In the genomic region with DNA sequence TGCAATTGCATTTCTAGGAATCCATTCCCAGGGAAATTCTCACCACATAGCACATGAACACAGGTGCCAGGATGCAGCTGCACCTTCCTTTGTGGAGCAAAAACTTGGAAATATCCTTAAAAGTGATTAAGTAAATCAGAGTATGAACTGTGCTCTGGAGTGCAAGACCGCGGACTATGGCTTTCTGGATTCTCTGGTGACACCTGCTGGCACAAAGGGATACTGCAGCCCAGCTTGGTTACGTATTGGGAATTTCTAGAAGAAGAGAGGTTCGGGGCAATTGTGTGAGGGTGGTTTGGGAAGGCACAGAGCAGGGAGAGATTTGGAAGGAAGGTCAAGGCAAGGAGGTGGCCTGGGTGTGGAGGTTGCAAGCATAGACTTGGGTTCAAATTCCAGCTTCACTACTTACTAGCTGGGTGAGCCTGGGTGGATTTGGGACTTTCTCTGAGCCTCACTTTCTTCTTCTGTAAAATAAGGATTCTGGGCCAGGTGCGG, we compare ENCODE assay signal across 9 cellular contexts. TPM values are rescaled to one million over a fixed set of nuclear protein-coding genes. Genes with fewer than 3 reads are reported as not detected.
DNase-seq lines count a peak whose midpoint lies in the region; ATAC-seq and TF ChIP-seq lines count a peak whose summit lies in the region.
"Had no signal": no experiment of that assay in that cellular context is flagged by ENCODE, and none has a peak within 500 bp of the region (broad histone marks: within the 10 kb centered on the region; RNA-seq: fewer than 3 reads in every experiment).

No MANE protein-coding gene starts in this region.

- intact Hi-C loops in heart right ventricle (cut with DNase I) = loop anchor here in 9 of 10 donors (1.0 to 5.0 kb wide), 8 partner anchors 42 to 189 kb away; a partner anchor contains a TSS

- 24 to 25% methylated on average over 5 of the region's 5 CpGs for WGBS in heart right ventricle, 2 donors

- peak; percentile 87 to 95 (median 92) for TF ChIP-seq CTCF in heart right ventricle (IDR thresholded peaks at IDR 0.05)

- no peaks in the 10 kb centered on the region for H3K36me3 Mint-ChIP-seq in activated naive CD4-positive, alpha-beta T cell treated with anti-CD3 and anti-CD28 coated beads, Interleukin-2, amount 50 U/mL, for 72 hours
- H3K36me3 Mint-ChIP-seq: activated naive CD8-positive, alpha-beta T cell had no signal

- H3K9me3 Mint-ChIP-seq in activated naive CD4-positive, alpha-beta T cell treated with anti-CD3 and anti-CD28 coated beads, Interleukin-2, amount 50 U/mL, for 72 hours = no peaks in the 10 kb centered on the region

- H3K9me3 ChIP-seq in heart right ventricle = peaks cover 0 to 6% (median 0%) of the 10 kb centered on the region in 11 donors

- ATAC-seq in SK-N-SH treated with all-trans-retinoic acid at 6 μM for 48 hours (peak; percentile 55), heart right ventricle (no peak), GM21515 (IDR thresholded peaks at IDR 0.05; ENCODE audit: unreplicated experiment) (no peak)
- peak; percentile 23 to 33 for ATAC-seq in activated naive CD4-positive, alpha-beta T cell treated with anti-CD3 and anti-CD28 coated beads, Interleukin-2, amount 50 U/mL, for 72 hours

- no peaks in the 10 kb centered on the region for H3K27me3 ChIP-seq in heart right ventricle

- peaks cover 5 to 59% (median 42%) of the 10 kb centered on the region in 9 donors for H3K4me1 ChIP-seq in heart right ventricle

- peak; percentile 46 for DNase-seq in DMS79 treated with DMSO at 0.1 percent for 48 hours (lab: John Stamatoyannopoulos, UW)
- DNase-seq in M059J (ENCODE audit: low read depth) = peak; percentile 82
- peak; percentile 73 to 84 for DNase-seq in activated naive CD4-positive, alpha-beta T cell treated with anti-CD3 and anti-CD28 coated beads, Interleukin-2, amount 50 U/mL, for 72 hours (ENCODE audit: low spot score in 2 of 2)
- peak; percentile 77 to 82 for DNase-seq in heart right ventricle
- peak; percentile 72 for DNase-seq in renal cortical epithelial cell (ENCODE audit: low read depth)
- no peak for DNase-seq in cortex of kidney (lab: John Stamatoyannopoulos, UW)

- H3K4me3 ChIP-seq in heart right ventricle = no peak overlapping the region

- no peak overlapping the region for H3K27ac ChIP-seq in heart right ventricle

- H3K27ac Mint-ChIP-seq in activated naive CD4-positive, alpha-beta T cell treated with anti-CD3 and anti-CD28 coated beads, Interleukin-2, amount 50 U/mL, for 72 hours = no peak overlapping the region
- H3K27ac Mint-ChIP-seq: activated naive CD8-positive, alpha-beta T cell had no signal

- H3K36me3 ChIP-seq in heart right ventricle = no peaks in the 10 kb centered on the region

TF ChIP-seq in SK-N-SH treated with all-trans-retinoic acid at 6 μM for 48 hours, 23 proteins besides CTCF, POLR2A, EP300 and RAD21:
- TF ChIP-seq RARB (CRISPR knock-in tag; IDR thresholded peaks at IDR 0.05) (no peak), ISL1 (CRISPR knock-in tag; IDR thresholded peaks at IDR 0.05) (no peak), ESRRG (CRISPR knock-in tag; IDR thresholded peaks at IDR 0.05) (no peak), ZNF8 (CRISPR knock-in tag; IDR thresholded peaks at IDR 0.05) (no peak), ZC3H10 (CRISPR knock-in tag; IDR thresholded peaks at IDR 0.05) (no peak), TOX (CRISPR knock-in tag; IDR thresholded peaks at IDR 0.05; ENCODE audit: borderline replicate concordance) (no peak), TCF4 (CRISPR knock-in tag; IDR thresholded peaks at IDR 0.05; ENCODE audit: borderline replicate concordance) (no peak), OSR1 (CRISPR knock-in tag; IDR thresholded peaks at IDR 0.05) (no peak), PPARA (CRISPR knock-in tag; IDR thresholded peaks at IDR 0.05; ENCODE audit: borderline replicate concordance) (no peak), SNAI2 (CRISPR knock-in tag; IDR thresholded peaks at IDR 0.05) (no peak), GLIS3 (CRISPR knock-in tag; IDR thresholded peaks at IDR 0.05) (no peak), CSDC2 (CRISPR knock-in tag; IDR thresholded peaks at IDR 0.05) (no peak)
- TF ChIP-seq, protein P1, sequence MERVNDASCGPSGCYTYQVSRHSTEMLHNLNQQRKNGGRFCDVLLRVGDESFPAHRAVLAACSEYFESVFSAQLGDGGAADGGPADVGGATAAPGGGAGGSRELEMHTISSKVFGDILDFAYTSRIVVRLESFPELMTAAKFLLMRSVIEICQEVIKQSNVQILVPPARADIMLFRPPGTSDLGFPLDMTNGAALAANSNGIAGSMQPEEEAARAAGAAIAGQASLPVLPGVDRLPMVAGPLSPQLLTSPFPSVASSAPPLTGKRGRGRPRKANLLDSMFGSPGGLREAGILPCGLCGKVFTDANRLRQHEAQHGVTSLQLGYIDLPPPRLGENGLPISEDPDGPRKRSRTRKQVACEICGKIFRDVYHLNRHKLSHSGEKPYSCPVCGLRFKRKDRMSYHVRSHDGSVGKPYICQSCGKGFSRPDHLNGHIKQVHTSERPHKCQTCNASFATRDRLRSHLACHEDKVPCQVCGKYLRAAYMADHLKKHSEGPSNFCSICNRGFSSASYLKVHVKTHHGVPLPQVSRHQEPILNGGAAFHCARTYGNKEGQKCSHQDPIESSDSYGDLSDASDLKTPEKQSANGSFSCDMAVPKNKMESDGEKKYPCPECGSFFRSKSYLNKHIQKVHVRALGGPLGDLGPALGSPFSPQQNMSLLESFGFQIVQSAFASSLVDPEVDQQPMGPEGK (CRISPR knock-in tag; IDR thresholded peaks at IDR 0.05; ENCODE audit: borderline replicate concordance) = no peak
- TF ChIP-seq, protein P2, sequence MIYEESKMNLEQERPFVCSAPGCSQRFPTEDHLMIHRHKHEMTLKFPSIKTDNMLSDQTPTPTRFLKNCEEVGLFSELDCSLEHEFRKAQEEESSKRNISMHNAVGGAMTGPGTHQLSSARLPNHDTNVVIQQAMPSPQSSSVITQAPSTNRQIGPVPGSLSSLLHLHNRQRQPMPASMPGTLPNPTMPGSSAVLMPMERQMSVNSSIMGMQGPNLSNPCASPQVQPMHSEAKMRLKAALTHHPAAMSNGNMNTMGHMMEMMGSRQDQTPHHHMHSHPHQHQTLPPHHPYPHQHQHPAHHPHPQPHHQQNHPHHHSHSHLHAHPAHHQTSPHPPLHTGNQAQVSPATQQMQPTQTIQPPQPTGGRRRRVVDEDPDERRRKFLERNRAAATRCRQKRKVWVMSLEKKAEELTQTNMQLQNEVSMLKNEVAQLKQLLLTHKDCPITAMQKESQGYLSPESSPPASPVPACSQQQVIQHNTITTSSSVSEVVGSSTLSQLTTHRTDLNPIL (CRISPR knock-in tag; IDR thresholded peaks at IDR 0.05; ENCODE audit: low read depth) = no peak
- TF ChIP-seq, protein P3, sequence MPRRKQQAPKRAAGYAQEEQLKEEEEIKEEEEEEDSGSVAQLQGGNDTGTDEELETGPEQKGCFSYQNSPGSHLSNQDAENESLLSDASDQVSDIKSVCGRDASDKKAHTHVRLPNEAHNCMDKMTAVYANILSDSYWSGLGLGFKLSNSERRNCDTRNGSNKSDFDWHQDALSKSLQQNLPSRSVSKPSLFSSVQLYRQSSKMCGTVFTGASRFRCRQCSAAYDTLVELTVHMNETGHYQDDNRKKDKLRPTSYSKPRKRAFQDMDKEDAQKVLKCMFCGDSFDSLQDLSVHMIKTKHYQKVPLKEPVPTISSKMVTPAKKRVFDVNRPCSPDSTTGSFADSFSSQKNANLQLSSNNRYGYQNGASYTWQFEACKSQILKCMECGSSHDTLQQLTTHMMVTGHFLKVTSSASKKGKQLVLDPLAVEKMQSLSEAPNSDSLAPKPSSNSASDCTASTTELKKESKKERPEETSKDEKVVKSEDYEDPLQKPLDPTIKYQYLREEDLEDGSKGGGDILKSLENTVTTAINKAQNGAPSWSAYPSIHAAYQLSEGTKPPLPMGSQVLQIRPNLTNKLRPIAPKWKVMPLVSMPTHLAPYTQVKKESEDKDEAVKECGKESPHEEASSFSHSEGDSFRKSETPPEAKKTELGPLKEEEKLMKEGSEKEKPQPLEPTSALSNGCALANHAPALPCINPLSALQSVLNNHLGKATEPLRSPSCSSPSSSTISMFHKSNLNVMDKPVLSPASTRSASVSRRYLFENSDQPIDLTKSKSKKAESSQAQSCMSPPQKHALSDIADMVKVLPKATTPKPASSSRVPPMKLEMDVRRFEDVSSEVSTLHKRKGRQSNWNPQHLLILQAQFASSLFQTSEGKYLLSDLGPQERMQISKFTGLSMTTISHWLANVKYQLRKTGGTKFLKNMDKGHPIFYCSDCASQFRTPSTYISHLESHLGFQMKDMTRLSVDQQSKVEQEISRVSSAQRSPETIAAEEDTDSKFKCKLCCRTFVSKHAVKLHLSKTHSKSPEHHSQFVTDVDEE (CRISPR knock-in tag; IDR thresholded peaks at IDR 0.05) = no peak
TF ChIP-seq in SK-N-SH treated with all-trans-retinoic acid at 6 μM for 48 hours: peak in this region for 0.

RNA-seq across cellular contexts. Expression of a gene that starts 15.9 kb away (rescaled TPM):
- 49.6 and 61.9 TPM in 2 replicates for total RNA-seq in M059J (2014; rRNA removed; shearing (Covaris generic))
- 10 to 100 TPM; 14.8 to 21.2 TPM for total RNA-seq in activated naive CD4-positive, alpha-beta T cell treated with anti-CD3 and anti-CD28 coated beads, Interleukin-2, amount 50 U/mL, for 72 hours
- total RNA-seq in heart right ventricle (10 to 100 TPM; 12.2 to 36.2 (median 19.4) TPM), renal cortical epithelial cell (19.4 and 22.6 TPM in 2 replicates)
- 10 to 100 TPM; 31.1 to 40.2 TPM for polyA plus RNA-seq in heart right ventricle

RNA-seq across cellular contexts. Expression of a gene that starts 21.3 kb away (rescaled TPM):
- 37.7 and 51.8 TPM in 2 replicates for total RNA-seq in M059J (2014; rRNA removed; shearing (Covaris generic))
- 10 to 100 TPM; 29.0 to 50.9 TPM for total RNA-seq in activated naive CD4-positive, alpha-beta T cell treated with anti-CD3 and anti-CD28 coated beads, Interleukin-2, amount 50 U/mL, for 72 hours
- total RNA-seq in heart right ventricle (100 to 1,000 TPM in 1 of 10 donors, 10 to 100 TPM in 9; 28.9 to 104 (median 42.3) TPM), renal cortical epithelial cell (35.3 and 50.4 TPM in 2 replicates)
- polyA plus RNA-seq in heart right ventricle = 10 to 100 TPM; 20.9 to 44.1 TPM

RNA-seq across cellular contexts. Expression of a gene that starts 56.4 kb away (rescaled TPM):
- 135 and 170 TPM in 2 replicates for total RNA-seq in M059J (2014; rRNA removed; shearing (Covaris generic))
- 100 to 1,000 TPM; 152 to 221 TPM for total RNA-seq in activated naive CD4-positive, alpha-beta T cell treated with anti-CD3 and anti-CD28 coated beads, Interleukin-2, amount 50 U/mL, for 72 hours
- total RNA-seq in heart right ventricle (100 to 1,000 TPM in 2 of 10 donors, 10 to 100 TPM in 8; 72.6 to 113 (median 90.2) TPM), renal cortical epithelial cell (15.5 and 56.4 TPM in 2 replicates)
- polyA plus RNA-seq in heart right ventricle = 10 to 100 TPM; 61.9 to 80.0 TPM

Comparison
In these comparisons a context has a peak if more than half of its experiments do, and no peak if none do; other contexts are left out.
1. ATAC-seq: peak in SK-N-SH treated with all-trans-retinoic acid at 6 μM for 48 hours (single experiment) and activated naive CD4-positive, alpha-beta T cell treated with anti-CD3 and anti-CD28 coated beads, Interleukin-2, amount 50 U/mL, for 72 hours (2 of 2); none in heart right ventricle (0 of 8) and GM21515 (single experiment).